Comparison of ENCODE assay signal across 2 cellular contexts in the genomic region with DNA sequence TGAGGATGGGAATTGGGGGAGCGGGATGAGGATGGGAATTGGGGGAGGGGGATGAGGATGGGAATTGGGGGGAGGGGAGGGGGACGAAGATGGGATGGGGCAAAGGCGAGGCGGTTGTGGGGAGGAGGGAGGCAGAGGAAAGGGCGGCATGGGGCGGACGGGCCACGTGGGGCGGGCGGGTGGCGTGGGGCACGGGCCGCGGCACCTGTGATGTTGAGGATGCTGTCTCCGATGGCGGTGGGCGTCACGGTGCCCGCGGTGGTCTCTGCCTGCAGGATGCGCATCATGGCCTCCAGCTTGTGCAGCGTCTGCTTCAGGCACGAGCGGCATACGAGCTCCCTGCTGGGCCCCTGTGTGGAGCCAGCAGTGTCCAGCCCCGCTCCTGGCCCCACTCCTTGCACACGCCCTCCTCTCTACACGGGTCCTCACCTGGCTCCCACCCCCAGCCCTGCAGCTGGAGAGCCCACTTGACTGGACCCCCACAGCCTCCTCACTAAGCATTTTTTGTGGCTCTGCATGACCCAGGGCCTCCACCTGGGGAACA. TPM values are rescaled to one million over a fixed set of nuclear protein-coding genes. Genes with fewer than 3 reads are reported as not detected.
"Had no signal": no experiment of that assay in that cellular context is flagged by ENCODE, and none has a peak within 500 bp of the region (broad histone marks: within the 10 kb centered on the region; RNA-seq: fewer than 3 reads in every experiment).

No MANE protein-coding gene starts in this region.

RNA-seq across cellular contexts. Expression of gene NPIPA8, which starts 5.0 kb away (rescaled TPM):
- total RNA-seq: activated CD4-positive, alpha-beta memory T cell treated with anti-CD3 and anti-CD28 coated beads, Interleukin-2, amount 10 ng/mL, durations not matched to agents 7 days and 5 days; PC-9 had no signal
